Comparison of ENCODE assay signal across 10 cellular contexts in genomic region chr10:96978621-96979154, GRCh38.
DNase-seq lines count a peak whose midpoint lies in the region; ATAC-seq, FAIRE-seq and TF ChIP-seq lines count a peak whose summit lies in the region.
"Had no signal": no experiment of that assay in that cellular context is flagged by ENCODE, and none has a peak within 500 bp of the region (broad histone marks: within the 10 kb centered on the region; RNA-seq: fewer than 3 reads in every experiment).

No MANE protein-coding gene starts in this region.

- H3K27ac ChIP-seq in GM12878 (ENCODE audit: control insufficient read depth, insufficient read depth), result peak overlapping the region; percentile 87
- H3K27ac ChIP-seq: A549, ovary had no signal

- SMC1A ChIA-PET in GM12878 (lab: Charles Lee; ENCODE audit: uncharacterized antibody, unreplicated experiment), result interaction anchor here (0.5 to 10.2 kb wide), 15 partner anchors 11 to 465 kb away, joined by 3 to 96 read pairs (median 4); no protein-coding TSS in a partner anchor

- peaks cover 35% of the 10 kb centered on the region for H3K4me1 ChIP-seq in GM12878 (ENCODE audit: control insufficient read depth, insufficient read depth, low read length)

- FAIRE-seq in GM12878 (lab: Jason Lieb, UNC), result peak; percentile 41
- FAIRE-seq: A549 had no signal

- POLR2A ChIA-PET in activated CD4-positive, alpha-beta T cell treated with anti-CD3 and anti-CD28 coated beads, Interleukin-2, amount 10 ng/mL, durations not matched to agents 7 days and 5 days (lab: Charles Lee), result no interaction called here
- POLR2A ChIA-PET in GM12878 (lab: Charles Lee), result interaction anchor here (0.6 to 1.1 kb wide), 3 partner anchors 44 to 180 kb away, joined by 3 read pairs; no protein-coding TSS in a partner anchor

- no peak overlapping the region for H3K4me3 Mint-ChIP-seq in activated CD4-positive, alpha-beta T cell treated with anti-CD3 and anti-CD28 coated beads, Interleukin-2, amount 10 ng/mL, durations not matched to agents 7 days and 5 days

- H2AFZ ChIP-seq in GM12878 (ENCODE audit: control insufficient read depth, low read depth, low read length), result peak overlapping the region; percentile 63

- no peaks in the 10 kb centered on the region; the same call in 1 of the 2 replicates for H3K79me2 ChIP-seq in GM12878 (ENCODE audit: control insufficient read depth, insufficient read depth, low read length)

- TF ChIP-seq POLR2A in GM12878 (IDR thresholded peaks at IDR 0.05; ENCODE audit: low read depth, low read length), result no peak

- H3K4me2 ChIP-seq in GM12878 (ENCODE audit: control insufficient read depth, insufficient read depth), result peak overlapping the region; percentile 83
- H3K4me2 ChIP-seq: A549 had no signal

- no peaks in the 10 kb centered on the region for H3K27me3 ChIP-seq in GM12878 (replicated peaks in 1 of 2; ENCODE audit: control insufficient read depth in 2 of 2, insufficient read depth in 2 of 2, low read length in 1 of 2)
- H3K27me3 ChIP-seq in H7 (ENCODE audit: control insufficient read depth, insufficient read depth, low read length), result no peaks in the 10 kb centered on the region
- H3K27me3 ChIP-seq: ovary had no signal

- peaks cover 5 to 11% of the 10 kb centered on the region in 2 experiments; a peak in 3 of 4 replicates for H3K36me3 ChIP-seq in GM12878 (ENCODE audit: control insufficient read depth in 2 of 2, insufficient read depth in 2 of 2, low read length in 1 of 2)
- H3K36me3 ChIP-seq in H7 (replicated peaks; ENCODE audit: control insufficient read depth, insufficient read depth, low read length), result 0 out of 2 replicates have a peak, but pooled peaks cover 1% of the 10 kb centered on the region
- H3K36me3 ChIP-seq: ovary had no signal

- WGBS in GM12878 (ENCODE audit: insufficient coverage, insufficient replicate concordance, low lambda C conversion rate, missing lambda C conversion rate), result 0% methylated on average over 3 of the region's 3 CpGs

- peak overlapping the region; percentile 54 for H3K9ac ChIP-seq in GM12878 (ENCODE audit: control insufficient read depth, insufficient read depth, low read length)

- peak; percentile 82 for ATAC-seq in GM21390 (IDR thresholded peaks at IDR 0.05; ENCODE audit: unreplicated experiment)
- ATAC-seq in HG03095 (IDR thresholded peaks at IDR 0.05; ENCODE audit: unreplicated experiment), result peak; percentile 73
- peak; percentile 88 for ATAC-seq in GM12878
- ATAC-seq: A549 had no signal

- CTCF ChIA-PET in activated CD4-positive, alpha-beta T cell treated with anti-CD3 and anti-CD28 coated beads, Interleukin-2, amount 10 ng/mL, durations not matched to agents 7 days and 5 days (lab: Charles Lee), result no interaction called here
- CTCF ChIA-PET in GM12878 (lab: Yijun Ruan, JAX), result interaction anchor here (1.2 to 7.3 kb wide), 10 partner anchors 12 to 94 kb away, joined by 3 to 61 read pairs (median 4); no protein-coding TSS in a partner anchor

- TF ChIP-seq CTCF in GM12878 (IDR thresholded peaks at IDR 0.05 in 2 of 3, conservative IDR thresholded peaks at IDR 0.05 in 1 of 3; ENCODE audit: control insufficient read depth in 2 of 3, extremely low read depth in 1 of 3, insufficient read depth in 1 of 3, low read depth in 3 of 3, low read length in 3 of 3), result no peak

- in situ Hi-C loops in GM12878 (cut with MboI), result no loop called here

- TF ChIP-seq RAD21 in GM12878 (IDR thresholded peaks at IDR 0.05; ENCODE audit: insufficient read depth, low read depth, low read length), result no peak

- H3K36me3 Mint-ChIP-seq in activated CD4-positive, alpha-beta T cell treated with anti-CD3 and anti-CD28 coated beads, Interleukin-2, amount 10 ng/mL, durations not matched to agents 7 days and 5 days (ENCODE audit: low read depth), result peaks cover 14% of the 10 kb centered on the region

- BruUV-seq in GM12878 (replicated peaks; lab: Mats Ljungman, UMichigan), result no TSS peak

- H3K4me3 ChIP-seq in GM12878, result peak overlapping the region; percentile 13; the same call in 1 of the 2 replicates
- no peak overlapping the region for H3K4me3 ChIP-seq in H7 (ENCODE audit: insufficient read depth, low read depth, low read length)
- H3K4me3 ChIP-seq: A549, ovary had no signal

- peak overlapping the region; percentile 28 for H3K27ac Mint-ChIP-seq in activated CD4-positive, alpha-beta T cell treated with anti-CD3 and anti-CD28 coated beads, Interleukin-2, amount 10 ng/mL, durations not matched to agents 7 days and 5 days

- H3K9me3 ChIP-seq in GM12878 (replicated peaks; ENCODE audit: control insufficient read depth, insufficient read depth, low read length), result no peaks in the 10 kb centered on the region
- H3K9me3 ChIP-seq: A549, ovary had no signal

- RAD21 ChIA-PET in GM12878 (lab: Charles Lee; ENCODE audit: unreplicated experiment), result interaction anchor here (1.4 to 4.2 kb wide), 3 partner anchors 38 to 46 kb away, joined by 4 to 30 read pairs (median 5); no protein-coding TSS in a partner anchor

- H3K4me1 Mint-ChIP-seq in activated CD4-positive, alpha-beta T cell treated with anti-CD3 and anti-CD28 coated beads, Interleukin-2, amount 10 ng/mL, durations not matched to agents 7 days and 5 days, result peaks cover 16% of the 10 kb centered on the region

- peak in 1 of 2 experiments; percentile 62; a peak in 2 of 4 replicates for TF ChIP-seq EP300 in GM12878 (IDR thresholded peaks at IDR 0.05; ENCODE audit: borderline replicate concordance in 1 of 2, control insufficient read depth in 1 of 2, low read depth in 2 of 2, low read length in 2 of 2)

- no peak for DNase-seq in activated CD4-positive, alpha-beta T cell treated with anti-CD3 and anti-CD28 coated beads, Interleukin-2, amount 10 ng/mL, durations not matched to agents 7 days and 5 days
- no peak for DNase-seq in activated CD4-positive, alpha-beta T cell treated with anti-CD3 and anti-CD28 coated beads for 48 hours
- DNase-seq in GM12878 (ENCODE audit: low read depth, low spot score) (peak; percentile 56), H7 (no peak), NCI-H526 (lab: John Stamatoyannopoulos, UW) (no peak)
- no peak for DNase-seq in stimulated activated CD4-positive, alpha-beta T cell treated with anti-CD3 and anti-CD28 coated beads, Interleukin-4, amount 100 ng/mL, for 24 hours
- DNase-seq: ovary had no signal

- intact Hi-C loops in GM12878 (cut with micrococcal nuclease; ENCODE audit: unreplicated experiment), result loop anchor here (2.0 kb wide), 1 partner anchor 38 kb away; no protein-coding TSS in a partner anchor

- no peaks in the 10 kb centered on the region for H4K20me1 ChIP-seq in GM12878 (ENCODE audit: control insufficient read depth, insufficient read depth)

- H3K27me3 Mint-ChIP-seq in activated CD4-positive, alpha-beta T cell treated with anti-CD3 and anti-CD28 coated beads, Interleukin-2, amount 10 ng/mL, durations not matched to agents 7 days and 5 days, result no peaks in the 10 kb centered on the region

- H3K9me3 Mint-ChIP-seq in activated CD4-positive, alpha-beta T cell treated with anti-CD3 and anti-CD28 coated beads, Interleukin-2, amount 10 ng/mL, durations not matched to agents 7 days and 5 days, result no peaks in the 10 kb centered on the region

TF ChIP-seq in GM12878, 131 proteins besides CTCF, POLR2A, EP300 and RAD21 (continues in another document):
- TF ChIP-seq STAT1 (conservative IDR thresholded peaks at IDR 0.05), result no peak
- 0 out of 2 replicates have a peak, but pooled peaks have one; percentile 7 for TF ChIP-seq PAX5 (IDR thresholded peaks at IDR 0.05; ENCODE audit: borderline replicate concordance, low read depth, low read length)
- no peak for TF ChIP-seq KDM1A (IDR thresholded peaks at IDR 0.05; ENCODE audit: borderline replicate concordance)
- no peak for TF ChIP-seq RELA (IDR thresholded peaks at IDR 0.05; ENCODE audit: borderline replicate concordance, partially characterized antibody)
- peak; percentile 22 to 35; a peak in 1 of 4 replicates for TF ChIP-seq IKZF2 (IDR thresholded peaks at IDR 0.05)
- TF ChIP-seq RUNX3 (IDR thresholded peaks at IDR 0.05; ENCODE audit: low read length), result peak; percentile 79
- TF ChIP-seq, protein P1, sequence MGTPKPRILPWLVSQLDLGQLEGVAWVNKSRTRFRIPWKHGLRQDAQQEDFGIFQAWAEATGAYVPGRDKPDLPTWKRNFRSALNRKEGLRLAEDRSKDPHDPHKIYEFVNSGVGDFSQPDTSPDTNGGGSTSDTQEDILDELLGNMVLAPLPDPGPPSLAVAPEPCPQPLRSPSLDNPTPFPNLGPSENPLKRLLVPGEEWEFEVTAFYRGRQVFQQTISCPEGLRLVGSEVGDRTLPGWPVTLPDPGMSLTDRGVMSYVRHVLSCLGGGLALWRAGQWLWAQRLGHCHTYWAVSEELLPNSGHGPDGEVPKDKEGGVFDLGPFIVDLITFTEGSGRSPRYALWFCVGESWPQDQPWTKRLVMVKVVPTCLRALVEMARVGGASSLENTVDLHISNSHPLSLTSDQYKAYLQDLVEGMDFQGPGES (IDR thresholded peaks at IDR 0.05), result no peak
- TF ChIP-seq CBFB (IDR thresholded peaks at IDR 0.05; ENCODE audit: low read depth), result peak; percentile 37; the same call in 1 of the 2 replicates
- TF ChIP-seq, protein P2, sequence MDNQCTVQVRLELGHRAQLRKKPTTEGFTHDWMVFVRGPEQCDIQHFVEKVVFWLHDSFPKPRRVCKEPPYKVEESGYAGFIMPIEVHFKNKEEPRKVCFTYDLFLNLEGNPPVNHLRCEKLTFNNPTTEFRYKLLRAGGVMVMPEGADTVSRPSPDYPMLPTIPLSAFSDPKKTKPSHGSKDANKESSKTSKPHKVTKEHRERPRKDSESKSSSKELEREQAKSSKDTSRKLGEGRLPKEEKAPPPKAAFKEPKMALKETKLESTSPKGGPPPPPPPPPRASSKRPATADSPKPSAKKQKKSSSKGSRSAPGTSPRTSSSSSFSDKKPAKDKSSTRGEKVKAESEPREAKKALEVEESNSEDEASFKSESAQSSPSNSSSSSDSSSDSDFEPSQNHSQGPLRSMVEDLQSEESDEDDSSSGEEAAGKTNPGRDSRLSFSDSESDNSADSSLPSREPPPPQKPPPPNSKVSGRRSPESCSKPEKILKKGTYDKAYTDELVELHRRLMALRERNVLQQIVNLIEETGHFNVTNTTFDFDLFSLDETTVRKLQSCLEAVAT (IDR thresholded peaks at IDR 0.05), result no peak
- TF ChIP-seq RCOR1 (conservative IDR thresholded peaks at IDR 0.05; ENCODE audit: low read depth, low read length), result 0 out of 2 replicates have a peak, but pooled peaks have one; percentile 56
- TF ChIP-seq TBL1XR1 (IDR thresholded peaks at IDR 0.05; ENCODE audit: low read depth, low read length), result no peak
- TF ChIP-seq TAF1 (IDR thresholded peaks at IDR 0.05; ENCODE audit: borderline replicate concordance, low read depth, low read length), result no peak
- TF ChIP-seq POU2F2 (IDR thresholded peaks at IDR 0.05; ENCODE audit: borderline replicate concordance, low read depth, low read length), result no peak
- TF ChIP-seq SRF (IDR thresholded peaks at IDR 0.05; ENCODE audit: low read depth in 2 of 2, low read length in 2 of 2), result no peak
